7 cellular contexts compared by ENCODE assay signal in genomic region chr2:26298638-26299393, GRCh38. TPM values are rescaled to one million over a fixed set of nuclear protein-coding genes. Genes with fewer than 3 reads are reported as not detected.
DNase-seq lines count a peak whose midpoint lies in the region; ATAC-seq and TF ChIP-seq lines count a peak whose summit lies in the region.

No MANE protein-coding gene starts in this region.

- H3K4me3 Mint-ChIP-seq in natural killer cell treated with Interleukin-12 subunit alpha and Interleukin-12 subunit beta and Interleukin-15 and Interleukin-18, amount 100 ng/mL, for 72 hours, result no peak overlapping the region

- TF ChIP-seq CTCF in fibroblast of lung (conservative IDR thresholded peaks at IDR 0.05 in 1 of 2, IDR thresholded peaks at IDR 0.05 in 1 of 2; ENCODE audit: low read depth in 1 of 2, low read length in 2 of 2), result no peak

- peaks cover 17% of the 10 kb centered on the region; the same call in 1 of the 2 replicates for H3K27me3 ChIP-seq in HUES6 (ENCODE audit: control insufficient read depth, insufficient read depth, low read length)
- no peaks in the 10 kb centered on the region for H3K27me3 ChIP-seq in fibroblast of lung (ENCODE audit: control insufficient read depth, insufficient read depth, low read length)

- H3K36me3 Mint-ChIP-seq in natural killer cell treated with Interleukin-12 subunit alpha and Interleukin-12 subunit beta and Interleukin-15 and Interleukin-18, amount 100 ng/mL, for 72 hours, result no peaks in the 10 kb centered on the region

- ATAC-seq in natural killer cell treated with Interleukin-12 subunit alpha and Interleukin-12 subunit beta and Interleukin-15 and Interleukin-18, amount 100 ng/mL, for 72 hours, result peak; percentile 60 to 76
- ATAC-seq in HG03159 (IDR thresholded peaks at IDR 0.05; ENCODE audit: unreplicated experiment), result no peak
- no peak for ATAC-seq in HG03460 (IDR thresholded peaks at IDR 0.05; ENCODE audit: unreplicated experiment)

- no peak overlapping the region for H3K27ac ChIP-seq in HUES6 (ENCODE audit: low read depth, low read length)
- peak overlapping the region; percentile 67 for H3K27ac ChIP-seq in fibroblast of lung (ENCODE audit: insufficient read depth, low read length)

- H3K4me2 ChIP-seq in fibroblast of lung (ENCODE audit: extremely low read depth, insufficient read depth, low read length), result peak overlapping the region; percentile 94

- H3K4me1 Mint-ChIP-seq in natural killer cell treated with Interleukin-12 subunit alpha and Interleukin-12 subunit beta and Interleukin-15 and Interleukin-18, amount 100 ng/mL, for 72 hours (ENCODE audit: low read depth in 2 of 2), result no peaks in the 10 kb centered on the region

- H3K79me2 ChIP-seq in fibroblast of lung (ENCODE audit: control insufficient read depth, insufficient read depth, low read length), result no peaks in the 10 kb centered on the region

- H2AFZ ChIP-seq in fibroblast of lung (ENCODE audit: low read length), result peak overlapping the region; percentile 90

- peaks cover 10% of the 10 kb centered on the region for H3K4me1 ChIP-seq in HUES6 (ENCODE audit: control insufficient read depth, insufficient read depth, low read length)
- peaks cover 5% of the 10 kb centered on the region for H3K4me1 ChIP-seq in fibroblast of lung (ENCODE audit: control insufficient read depth, extremely low read depth, insufficient read depth, low read length)

- no peak overlapping the region for H3K27ac Mint-ChIP-seq in natural killer cell treated with Interleukin-12 subunit alpha and Interleukin-12 subunit beta and Interleukin-15 and Interleukin-18, amount 100 ng/mL, for 72 hours

- H3K9me3 ChIP-seq in HUES6 (ENCODE audit: control insufficient read depth, insufficient read depth, low read depth, low read length) (no peaks in the 10 kb centered on the region), fibroblast of lung (ENCODE audit: control insufficient read depth, insufficient read depth, low read depth, low read length) (no peaks in the 10 kb centered on the region)

- peaks cover 0 to 3% of the 10 kb centered on the region in 2 donors for H3K27me3 Mint-ChIP-seq in natural killer cell treated with Interleukin-12 subunit alpha and Interleukin-12 subunit beta and Interleukin-15 and Interleukin-18, amount 100 ng/mL, for 72 hours

- no peaks in the 10 kb centered on the region for H3K9me3 Mint-ChIP-seq in natural killer cell treated with Interleukin-12 subunit alpha and Interleukin-12 subunit beta and Interleukin-15 and Interleukin-18, amount 100 ng/mL, for 72 hours

- H4K20me1 ChIP-seq in fibroblast of lung (ENCODE audit: control insufficient read depth, extremely low read depth, insufficient read depth, low read length), result no peaks in the 10 kb centered on the region

- H3K36me3 ChIP-seq in HUES6 (ENCODE audit: control insufficient read depth, insufficient read depth, low read length) (no peaks in the 10 kb centered on the region), fibroblast of lung (ENCODE audit: control insufficient read depth, insufficient read depth, low read length) (no peaks in the 10 kb centered on the region)

- peak; percentile 76 for DNase-seq in activated CD8-positive, alpha-beta memory T cell treated with anti-CD3 and anti-CD28 coated beads for 24 hours
- peak; percentile 53 to 62 for DNase-seq in fibroblast of lung (ENCODE audit: low read depth in 2 of 2)
- no peak for DNase-seq in natural killer cell treated with Interleukin-12 subunit alpha and Interleukin-12 subunit beta and Interleukin-15 and Interleukin-18, amount 100 ng/mL, for 72 hours (ENCODE audit: low spot score)
- no peak for DNase-seq in NCI-H2171 treated with DMSO at 0.1 percent for 48 hours (lab: John Stamatoyannopoulos, UW)

- H3K4me3 ChIP-seq in HUES6 (ENCODE audit: low read depth, low read length) (peak overlapping the region; percentile 75), fibroblast of lung (replicated peaks in 1 of 4; ENCODE audit: control extremely low read depth in 1 of 4, insufficient read depth in 1 of 4, low read depth in 3 of 4, low read length in 4 of 4) (peak overlapping the region; percentile 39 to 67 (median 54))

- H3K9ac ChIP-seq in HUES6 (ENCODE audit: low read length) (peak overlapping the region; percentile 41), fibroblast of lung (ENCODE audit: insufficient read depth, low read length) (peak overlapping the region; percentile 48)

RNA-seq across cellular contexts. Expression of gene SELENOI, which starts 47.1 kb away (rescaled TPM):
- total RNA-seq in fibroblast of lung, result 13.1 and 18.8 TPM in 2 replicates
- 10.1 and 11.9 TPM in 2 replicates for polyA plus RNA-seq in fibroblast of lung
- 7.4 and 8.7 TPM in 2 replicates for polyA plus RNA-seq in fibroblast of lung (2012)
- 18.8 and 19.8 TPM in 2 replicates for polyA minus RNA-seq in fibroblast of lung (ENCODE audit: low replicate concordance)
- 10 to 100 TPM; 38.5 to 64.0 TPM for total RNA-seq in natural killer cell treated with Interleukin-12 subunit alpha and Interleukin-12 subunit beta and Interleukin-15 and Interleukin-18, amount 100 ng/mL, for 72 hours

RNA-seq across cellular contexts. Expression of gene ADGRF3, which starts 47.8 kb away (rescaled TPM):
- total RNA-seq in fibroblast of lung, result under 0.01 TPM in 1 of 2 replicates, not detected in the other
- 0.06 and 0.24 TPM in 2 replicates for polyA plus RNA-seq in fibroblast of lung
- polyA plus RNA-seq in fibroblast of lung (2012), result 0.05 and 0.07 TPM in 2 replicates
- polyA minus RNA-seq in fibroblast of lung (ENCODE audit: low replicate concordance), result not detected in 2 replicates
- total RNA-seq in natural killer cell treated with Interleukin-12 subunit alpha and Interleukin-12 subunit beta and Interleukin-15 and Interleukin-18, amount 100 ng/mL, for 72 hours, result 1 to 10 TPM; 2.1 to 7.4 TPM

RNA-seq across cellular contexts. Expression of gene HADHB, which starts 54.1 kb away (rescaled TPM):
- 129 and 130 TPM in 2 replicates for total RNA-seq in fibroblast of lung
- polyA plus RNA-seq in fibroblast of lung, result 137 and 151 TPM in 2 replicates
- polyA plus RNA-seq in fibroblast of lung (2012), result 100 and 104 TPM in 2 replicates
- 41.0 and 44.3 TPM in 2 replicates for polyA minus RNA-seq in fibroblast of lung (ENCODE audit: low replicate concordance)
- 10 to 100 TPM; 49.1 to 58.1 TPM for total RNA-seq in natural killer cell treated with Interleukin-12 subunit alpha and Interleukin-12 subunit beta and Interleukin-15 and Interleukin-18, amount 100 ng/mL, for 72 hours

RNA-seq across cellular contexts. Expression of gene HADHA, which starts 54.4 kb away (rescaled TPM):
- 144 and 162 TPM in 2 replicates for total RNA-seq in fibroblast of lung
- 155 and 171 TPM in 2 replicates for polyA plus RNA-seq in fibroblast of lung
- polyA plus RNA-seq in fibroblast of lung (2012), result 159 and 167 TPM in 2 replicates
- polyA minus RNA-seq in fibroblast of lung (ENCODE audit: low replicate concordance), result 181 and 203 TPM in 2 replicates
- 100 to 1,000 TPM in 1 of 2 donors, 10 to 100 TPM in 1; 80.4 to 108 TPM for total RNA-seq in natural killer cell treated with Interleukin-12 subunit alpha and Interleukin-12 subunit beta and Interleukin-15 and Interleukin-18, amount 100 ng/mL, for 72 hours

Comparison
In these comparisons a context has a peak if more than half of its experiments do, and no peak if none do; other contexts are left out.
1. DNase-seq: peak in activated CD8-positive, alpha-beta memory T cell treated with anti-CD3 and anti-CD28 coated beads for 24 hours (single experiment) and fibroblast of lung (2 of 2); none in natural killer cell treated with Interleukin-12 subunit alpha and Interleukin-12 subunit beta and Interleukin-15 and Interleukin-18, amount 100 ng/mL, for 72 hours (single experiment) and NCI-H2171 treated with DMSO at 0.1 percent for 48 hours (single experiment).
2. ATAC-seq: peak in natural killer cell treated with Interleukin-12 subunit alpha and Interleukin-12 subunit beta and Interleukin-15 and Interleukin-18, amount 100 ng/mL, for 72 hours (2 of 2); none in HG03159 (single experiment) and HG03460 (single experiment).